1 cellular context compared by ENCODE assay signal in the genomic region with DNA sequence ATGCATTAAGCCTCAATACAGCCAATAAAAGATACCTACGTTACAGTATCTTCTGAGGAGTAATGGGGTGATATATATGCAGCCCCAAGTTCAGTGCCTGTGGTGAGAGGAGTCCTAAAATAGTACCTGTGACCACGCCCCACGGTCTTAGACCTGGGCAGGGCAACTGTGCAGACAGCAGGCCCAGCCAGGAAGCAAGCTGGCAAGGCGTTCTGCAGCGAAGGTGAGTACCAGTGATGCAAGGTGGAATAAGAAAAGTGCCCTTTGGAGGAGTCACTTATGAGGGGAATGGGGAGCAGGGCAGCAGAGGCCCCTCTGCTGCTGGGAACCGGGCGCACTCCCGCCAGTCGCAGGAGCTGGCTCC.
TF ChIP-seq lines count a peak whose summit lies in the region.

No MANE protein-coding gene starts in this region.

TF ChIP-seq in A549, 52 proteins besides CTCF, POLR2A, EP300 and RAD21:
- TF ChIP-seq FOSB (CRISPR knock-in tag; IDR thresholded peaks at IDR 0.05), result no peak
- TF ChIP-seq, protein P1, sequence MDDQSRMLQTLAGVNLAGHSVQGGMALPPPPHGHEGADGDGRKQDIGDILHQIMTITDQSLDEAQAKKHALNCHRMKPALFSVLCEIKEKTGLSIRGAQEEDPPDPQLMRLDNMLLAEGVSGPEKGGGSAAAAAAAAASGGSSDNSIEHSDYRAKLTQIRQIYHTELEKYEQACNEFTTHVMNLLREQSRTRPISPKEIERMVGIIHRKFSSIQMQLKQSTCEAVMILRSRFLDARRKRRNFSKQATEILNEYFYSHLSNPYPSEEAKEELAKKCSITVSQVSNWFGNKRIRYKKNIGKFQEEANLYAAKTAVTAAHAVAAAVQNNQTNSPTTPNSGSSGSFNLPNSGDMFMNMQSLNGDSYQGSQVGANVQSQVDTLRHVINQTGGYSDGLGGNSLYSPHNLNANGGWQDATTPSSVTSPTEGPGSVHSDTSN (IDR thresholded peaks at IDR 0.05), result no peak
